8 cellular contexts compared by ENCODE assay signal in genomic region chr6:131954775-131955107, GRCh38.
DNase-seq lines count a peak whose midpoint lies in the region; FAIRE-seq and TF ChIP-seq lines count a peak whose summit lies in the region.

No MANE protein-coding gene starts in this region.

- H3K4me3 ChIP-seq in retinal pigment epithelial cell (ENCODE audit: low read length), result no peak overlapping the region

- no peak for TF ChIP-seq CTCF in retinal pigment epithelial cell (conservative IDR thresholded peaks at IDR 0.05; ENCODE audit: low read depth, low read length)

- no peak for TF ChIP-seq POLR2A in H54 (IDR thresholded peaks at IDR 0.05; ENCODE audit: low read depth, low read length)

- peak; percentile 36 for FAIRE-seq in H54 (lab: Jason Lieb, UNC)

- DNase-seq in H54 (ENCODE audit: insufficient read length, low spot score), result peak; percentile 42
- DNase-seq in T1000 (lab: John Stamatoyannopoulos, UW), result peak; percentile 21
- peak; percentile 92 for DNase-seq in glomerular visceral epithelial cell (ENCODE audit: extremely low spot score)
- DNase-seq in retinal pigment epithelial cell (ENCODE audit: low read depth), result peak; percentile 98
- no peak for DNase-seq in stimulated activated naive CD4-positive, alpha-beta T cell (lab: John Stamatoyannopoulos, UW)
- DNase-seq in DMS114 treated with DMSO at 0.1 percent for 48 hours (lab: John Stamatoyannopoulos, UW; ENCODE audit: unreplicated experiment), result no peak
- DNase-seq in DMS79 (lab: John Stamatoyannopoulos, UW), result no peak
- no peak for DNase-seq in NCI-H82 treated with DMSO at 0.1 percent for 48 hours (lab: John Stamatoyannopoulos, UW; ENCODE audit: unreplicated experiment)

Comparison
In these comparisons a context has a peak if more than half of its experiments do, and no peak if none do; other contexts are left out.
1. DNase-seq: peak in H54 (single experiment), T1000 (single experiment), glomerular visceral epithelial cell (single experiment) and retinal pigment epithelial cell (single experiment); none in stimulated activated naive CD4-positive, alpha-beta T cell (0 of 6), DMS114 treated with DMSO at 0.1 percent for 48 hours (single experiment), DMS79 (single experiment) and NCI-H82 treated with DMSO at 0.1 percent for 48 hours (single experiment).